Comparison of ENCODE assay signal across 2 cellular contexts in the genomic region with DNA sequence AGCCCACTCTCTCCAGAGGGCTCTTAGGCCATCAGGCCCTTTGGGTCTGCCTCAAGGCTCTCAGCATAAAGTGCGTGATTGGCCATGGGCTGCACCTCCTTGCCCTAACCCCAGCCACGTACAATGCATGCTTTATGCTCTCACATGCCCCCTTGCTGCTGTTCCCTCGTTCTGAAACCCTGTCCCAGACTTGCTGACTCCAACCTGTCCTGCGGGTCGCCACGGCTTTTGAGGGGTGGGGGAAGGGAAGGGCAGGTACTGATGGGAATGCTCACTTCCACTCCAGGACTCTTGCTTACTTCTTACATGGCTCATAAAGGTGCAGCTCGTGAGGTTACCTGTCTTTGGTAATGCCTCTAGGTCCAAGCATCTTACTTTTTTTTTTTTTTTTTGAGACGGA.
TF ChIP-seq lines count a peak whose summit lies in the region.

No MANE protein-coding gene starts in this region.

TF ChIP-seq in GM23338, 12 proteins besides CTCF, POLR2A, EP300 and RAD21 (continues in another document):
- no peak for TF ChIP-seq POLR2AphosphoS5 (IDR thresholded peaks at IDR 0.05; ENCODE audit: low read depth)
- no peak for TF ChIP-seq EZH2phosphoT487 (IDR thresholded peaks at IDR 0.05; ENCODE audit: unreplicated experiment)
- no peak for TF ChIP-seq REST (IDR thresholded peaks at IDR 0.05; ENCODE audit: unreplicated experiment)
- no peak for TF ChIP-seq EZH2 (IDR thresholded peaks at IDR 0.05; ENCODE audit: low read depth, unreplicated experiment)
- TF ChIP-seq STAT1 (IDR thresholded peaks at IDR 0.05; ENCODE audit: unreplicated experiment) = no peak
- no peak for TF ChIP-seq JUNB (IDR thresholded peaks at IDR 0.05; ENCODE audit: unreplicated experiment)
- TF ChIP-seq ZNF331 (CRISPR knock-in tag; IDR thresholded peaks at IDR 0.05; ENCODE audit: low read depth) = no peak
- no peak for TF ChIP-seq ZNF462 (CRISPR knock-in tag; IDR thresholded peaks at IDR 0.05)
- no peak for TF ChIP-seq ZNF114 (CRISPR knock-in tag; IDR thresholded peaks at IDR 0.05)
- TF ChIP-seq CREB1 (CRISPR knock-in tag; IDR thresholded peaks at IDR 0.05; ENCODE audit: low read depth) = no peak

TF ChIP-seq in IMR-90, 13 proteins besides CTCF, POLR2A, EP300 and RAD21:
- TF ChIP-seq MAZ (IDR thresholded peaks at IDR 0.05; ENCODE audit: borderline replicate concordance, low read depth, low read length) (no peak), CEBPB (IDR thresholded peaks at IDR 0.05; ENCODE audit: low read depth, low read length) (no peak), FOS (IDR thresholded peaks at IDR 0.05; ENCODE audit: low read depth, low read length) (no peak), SMC3 (IDR thresholded peaks at IDR 0.05; ENCODE audit: low read depth, low read length) (no peak)
